In genomic region chr11:119018074-119018938, GRCh38 we compare ENCODE assay signal across 8 cellular contexts. TPM values are rescaled to one million over a fixed set of nuclear protein-coding genes. Genes with fewer than 3 reads are reported as not detected.
A peak's percentile ranks its signal among the peaks of the same experiment; 100 is the strongest.
DNase-seq lines count a peak whose midpoint lies in the region; ATAC-seq lines count a peak whose summit lies in the region.

Gene RPS25 (minus strand): TSS chr11:119018343. CDS start chr11:119018284, 59 bp downstream.
Gene TRAPPC4 (plus strand): TSS chr11:119018766. CDS start chr11:119018796, 30 bp downstream.

- peak within 1 kb of the TSS; percentile 100 for H3K27ac Mint-ChIP-seq in activated CD4-positive, alpha-beta T cell treated with anti-CD3 and anti-CD28 coated beads, Interleukin-2, amount 10 ng/mL, durations not matched to agents 7 days and 5 days

- H3K4me2 ChIP-seq in BLaER1: peak within 1 kb of the TSS; percentile 87

- no peaks in the 10 kb centered on the region for H3K9me3 ChIP-seq in BLaER1

- peaks cover 73% of the 10 kb centered on the region for H4K20me1 ChIP-seq in BLaER1

- peak within 1 kb of the TSS; percentile 98 for H3K4me3 Mint-ChIP-seq in activated CD4-positive, alpha-beta T cell treated with anti-CD3 and anti-CD28 coated beads, Interleukin-2, amount 10 ng/mL, durations not matched to agents 7 days and 5 days

- H3K27ac ChIP-seq in BLaER1: peak within 1 kb of the TSS; percentile 93

- POLR2A ChIA-PET in activated CD4-positive, alpha-beta T cell treated with anti-CD3 and anti-CD28 coated beads, Interleukin-2, amount 10 ng/mL, durations not matched to agents 7 days and 5 days (lab: Charles Lee): interaction anchor here (0.6 to 1.0 kb wide), 4 partner anchors 12 to 150 kb away, joined by 3 read pairs; partner anchors contain the start of genes NLRX1 and SLC37A4

- H3K4me1 Mint-ChIP-seq in activated CD4-positive, alpha-beta T cell treated with anti-CD3 and anti-CD28 coated beads, Interleukin-2, amount 10 ng/mL, durations not matched to agents 7 days and 5 days: peaks cover 58% of the 10 kb centered on the region

- no peaks in the 10 kb centered on the region for H3K27me3 Mint-ChIP-seq in activated CD4-positive, alpha-beta T cell treated with anti-CD3 and anti-CD28 coated beads, Interleukin-2, amount 10 ng/mL, durations not matched to agents 7 days and 5 days

- no peaks in the 10 kb centered on the region for H3K9me3 Mint-ChIP-seq in activated CD4-positive, alpha-beta T cell treated with anti-CD3 and anti-CD28 coated beads, Interleukin-2, amount 10 ng/mL, durations not matched to agents 7 days and 5 days

- CTCF ChIA-PET in activated CD4-positive, alpha-beta T cell treated with anti-CD3 and anti-CD28 coated beads, Interleukin-2, amount 10 ng/mL, durations not matched to agents 7 days and 5 days (lab: Charles Lee): interaction anchor here (1.1 to 1.5 kb wide), 4 partner anchors 11 to 82 kb away, joined by 3 to 7 read pairs (median 4); no protein-coding TSS in a partner anchor

- peak; percentile 76 for ATAC-seq in GM19328 (IDR thresholded peaks at IDR 0.05; ENCODE audit: unreplicated experiment)
- peak; percentile 84 for ATAC-seq in HG03520 (IDR thresholded peaks at IDR 0.05; ENCODE audit: unreplicated experiment)

- DNase-seq in NCI-H69 (lab: John Stamatoyannopoulos, UW) (peak; percentile 98), dedifferentiated amniotic fluid mesenchymal stem cell (ENCODE audit: extremely low spot score) (peak; percentile 98), left kidney (ENCODE audit: low read depth, low spot score) (peak; percentile 99)
- DNase-seq in activated CD4-positive, alpha-beta T cell treated with anti-CD3 and anti-CD28 coated beads, Interleukin-2, amount 10 ng/mL, durations not matched to agents 7 days and 5 days: peak; percentile 97
- peak; percentile 93 to 96 for DNase-seq in stimulated activated CD4-positive, alpha-beta T cell treated with anti-CD3 and anti-CD28 coated beads, Interleukin-2, amount 100 ng/mL, for 24 hours

- H3K27me3 ChIP-seq in BLaER1: no peaks in the 10 kb centered on the region

- peak within 1 kb of the TSS; percentile 94 for H3K9ac ChIP-seq in BLaER1

- peaks cover 40% of the 10 kb centered on the region for H3K4me1 ChIP-seq in BLaER1

- H3K36me3 ChIP-seq in BLaER1: peaks cover 64% of the 10 kb centered on the region

- H3K36me3 Mint-ChIP-seq in activated CD4-positive, alpha-beta T cell treated with anti-CD3 and anti-CD28 coated beads, Interleukin-2, amount 10 ng/mL, durations not matched to agents 7 days and 5 days (ENCODE audit: low read depth): peaks cover 68% of the 10 kb centered on the region

- peak within 1 kb of the TSS; percentile 80 for H3K4me3 ChIP-seq in BLaER1

RNA-seq across cellular contexts. Expression of gene RPS25, which starts in this region (rescaled TPM):
- total RNA-seq in activated CD4-positive, alpha-beta T cell treated with anti-CD3 and anti-CD28 coated beads, Interleukin-2, amount 10 ng/mL, durations not matched to agents 7 days and 5 days: 1,000 to 10,000 TPM; 1,054 to 1,196 TPM

RNA-seq across cellular contexts. Expression of gene TRAPPC4, which starts in this region (rescaled TPM):
- 10 to 100 TPM; 58.5 to 65.4 TPM for total RNA-seq in activated CD4-positive, alpha-beta T cell treated with anti-CD3 and anti-CD28 coated beads, Interleukin-2, amount 10 ng/mL, durations not matched to agents 7 days and 5 days

Comparison
In these comparisons a context has a peak if more than half of its experiments do, and no peak if none do; other contexts are left out.
1. Peak in every context shown above with its lines: DNase-seq, ATAC-seq, H3K4me3 ChIP-seq and H3K27ac ChIP-seq.